20 cellular contexts compared by ENCODE assay signal in genomic region chr2:110883401-110883800, GRCh38.
A peak's percentile ranks its signal among the peaks of the same experiment; 100 is the strongest.
DNase-seq lines count a peak whose midpoint lies in the region; ATAC-seq and TF ChIP-seq lines count a peak whose summit lies in the region.
"Had no signal": no experiment of that assay in that cellular context is flagged by ENCODE, and none has a peak within 500 bp of the region (broad histone marks: within the 10 kb centered on the region; RNA-seq: fewer than 3 reads in every experiment).

No MANE protein-coding gene starts in this region.

- H3K79me2 ChIP-seq in MM.1S (ENCODE audit: low read length), result no peaks in the 10 kb centered on the region

- no peak overlapping the region for H3K27ac ChIP-seq in MM.1S (ENCODE audit: low read length)
- H3K27ac ChIP-seq: BLaER1 treated with 17β-estradiol and CSF1 and Interleukin-3, amounts not matched to agents 10 nM and 100 nM; SJSA1 had no signal

- H3K9me3 ChIP-seq in adipocyte (ENCODE audit: control insufficient read depth, low read length) (no peaks in the 10 kb centered on the region), MM.1S (replicated peaks; ENCODE audit: insufficient read depth, low read length) (no peaks in the 10 kb centered on the region)
- H3K9me3 ChIP-seq: Caco-2, SJSA1 had no signal

- H4K20me1 ChIP-seq in MM.1S (ENCODE audit: insufficient read depth, low read length), result no peaks in the 10 kb centered on the region
- H4K20me1 ChIP-seq: BLaER1 treated with 17β-estradiol and CSF1 and Interleukin-3, amounts not matched to agents 10 nM and 100 nM had no signal

- H3K4me2 ChIP-seq in MM.1S (ENCODE audit: low read depth, low read length), result no peak overlapping the region
- H3K4me2 ChIP-seq: BLaER1 treated with 17β-estradiol and CSF1 and Interleukin-3, amounts not matched to agents 10 nM and 100 nM had no signal

- no peak overlapping the region for H2AFZ ChIP-seq in MM.1S (ENCODE audit: low read length)

- no peaks in the 10 kb centered on the region for H3F3A ChIP-seq in MM.1S (ENCODE audit: insufficient read depth, low read length)

- H3K9ac ChIP-seq in adipocyte (ENCODE audit: low read length) (no peak overlapping the region), MM.1S (ENCODE audit: low read length) (no peak overlapping the region)
- H3K9ac ChIP-seq: BLaER1 treated with 17β-estradiol and CSF1 and Interleukin-3, amounts not matched to agents 10 nM and 100 nM had no signal

- intact Hi-C loops in head of caudate nucleus (cut with DNase I), result no loop called here

- no peak for ATAC-seq in GM21619 (IDR thresholded peaks at IDR 0.05; ENCODE audit: unreplicated experiment)

- no peaks in the 10 kb centered on the region for H3K36me3 ChIP-seq in adipocyte (ENCODE audit: control insufficient read depth, insufficient read depth, low read length, severe bottlenecking)
- no peaks in the 10 kb centered on the region for H3K36me3 ChIP-seq in MM.1S (replicated peaks; ENCODE audit: insufficient read depth, low read length)
- H3K36me3 ChIP-seq: BLaER1 treated with 17β-estradiol and CSF1 and Interleukin-3, amounts not matched to agents 10 nM and 100 nM; SJSA1 had no signal

- H3K4me1 ChIP-seq in adipocyte (ENCODE audit: control insufficient read depth, insufficient read depth, low read length), result no peaks in the 10 kb centered on the region
- H3K4me1 ChIP-seq in MM.1S (ENCODE audit: low read length), result 0 out of 2 replicates have a peak, but pooled peaks cover 3% of the 10 kb centered on the region
- H3K4me1 ChIP-seq: BLaER1 treated with 17β-estradiol and CSF1 and Interleukin-3, amounts not matched to agents 10 nM and 100 nM; Caco-2; SJSA1 had no signal

- no peaks in the 10 kb centered on the region for H3K27me3 ChIP-seq in adipocyte (replicated peaks; ENCODE audit: control insufficient read depth, insufficient read depth, low read length)
- no peaks in the 10 kb centered on the region for H3K27me3 ChIP-seq in MM.1S (replicated peaks; ENCODE audit: insufficient read depth, low read length)
- H3K27me3 ChIP-seq: BLaER1 treated with 17β-estradiol and CSF1 and Interleukin-3, amounts not matched to agents 10 nM and 100 nM had no signal

- TF ChIP-seq CTCF in fibroblast of pulmonary artery (IDR thresholded peaks at IDR 0.05; ENCODE audit: low read length, missing control alignments) (no peak), MM.1S (IDR thresholded peaks at IDR 0.05; ENCODE audit: low read length) (no peak)

- no peak overlapping the region for H3K4me3 ChIP-seq in adipocyte (ENCODE audit: low read length)
- H3K4me3 ChIP-seq in fibroblast of pulmonary artery (replicated peaks; ENCODE audit: low read depth, low read length), result no peak overlapping the region
- no peak overlapping the region for H3K4me3 ChIP-seq in MM.1S (ENCODE audit: low read length)
- H3K4me3 ChIP-seq: BLaER1 treated with 17β-estradiol and CSF1 and Interleukin-3, amounts not matched to agents 10 nM and 100 nM; SJSA1 had no signal

- DNase-seq in ELR (ENCODE audit: low read depth), result peak; percentile 4
- peak; percentile 6 for DNase-seq in adipocyte (ENCODE audit: low read depth)
- peak; percentile 3 for DNase-seq in fibroblast of pulmonary artery (ENCODE audit: low read depth)
- DNase-seq in stimulated activated CD4-positive, alpha-beta T cell treated with anti-CD3 and anti-CD28 coated beads, Interleukin-4, amount 100 ng/mL, for 4 hours, result no peak
- DNase-seq in MM.1S, result no peak
- no peak for DNase-seq in head of caudate nucleus
- DNase-seq: Caco-2; CD4-positive, alpha-beta memory T cell; DMS153; GF-D8; KG1; NCI-H1092 treated with DMSO at 0.1 percent for 48 hours; NCI-H1436 treated with DMSO at 0.1 percent for 48 hours; NCI-H2029; NCI-H345; NCI-H524 treated with DMSO at 0.1 percent for 48 hours; SW 1271 had no signal

- H3K9me2 ChIP-seq in MM.1S (replicated peaks; ENCODE audit: insufficient read depth, low read length), result no peaks in the 10 kb centered on the region

Comparison
In these comparisons a context has a peak if more than half of its experiments do, and no peak if none do; other contexts are left out.
1. DNase-seq: peak in ELR (single experiment), adipocyte (single experiment) and fibroblast of pulmonary artery (single experiment); none in stimulated activated CD4-positive, alpha-beta T cell treated with anti-CD3 and anti-CD28 coated beads, Interleukin-4, amount 100 ng/mL, for 4 hours (0 of 2), MM.1S (single experiment) and head of caudate nucleus (0 of 42).